ENCODE assay signal across 1 cellular context in the genomic region with DNA sequence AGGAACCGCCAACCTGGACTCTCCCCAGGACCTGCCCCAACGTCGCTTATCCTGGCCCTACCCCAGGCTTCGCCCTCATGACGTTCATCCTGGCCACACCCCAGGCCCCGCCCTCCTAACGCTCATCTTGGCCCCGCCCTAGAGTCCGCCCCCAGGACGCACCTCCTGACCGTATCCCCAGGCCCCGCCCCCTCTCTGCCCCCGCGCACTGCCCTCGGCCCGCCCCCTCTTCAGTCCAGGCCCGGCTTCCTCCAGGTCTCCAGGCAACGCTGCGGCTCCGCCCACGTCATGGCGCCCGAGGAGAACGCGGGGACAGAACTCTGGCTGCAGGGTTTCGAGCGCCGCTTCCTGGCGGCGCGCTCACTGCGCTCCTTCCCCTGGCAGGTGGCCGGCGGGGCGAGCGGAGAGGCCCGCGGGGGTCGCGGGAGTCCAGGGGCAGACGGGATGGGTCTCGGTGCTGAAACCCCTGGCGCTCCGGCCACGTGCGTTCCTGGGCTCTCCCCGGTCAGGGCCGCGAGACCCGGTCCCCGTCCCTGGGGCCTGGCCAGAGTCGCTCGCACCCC.
TF ChIP-seq lines count a peak whose summit lies in the region.

No MANE protein-coding gene starts in this region.

TF ChIP-seq in HepG2, 621 proteins besides CTCF, POLR2A, EP300 and RAD21 (continued from another document):
- TF ChIP-seq, protein P1, sequence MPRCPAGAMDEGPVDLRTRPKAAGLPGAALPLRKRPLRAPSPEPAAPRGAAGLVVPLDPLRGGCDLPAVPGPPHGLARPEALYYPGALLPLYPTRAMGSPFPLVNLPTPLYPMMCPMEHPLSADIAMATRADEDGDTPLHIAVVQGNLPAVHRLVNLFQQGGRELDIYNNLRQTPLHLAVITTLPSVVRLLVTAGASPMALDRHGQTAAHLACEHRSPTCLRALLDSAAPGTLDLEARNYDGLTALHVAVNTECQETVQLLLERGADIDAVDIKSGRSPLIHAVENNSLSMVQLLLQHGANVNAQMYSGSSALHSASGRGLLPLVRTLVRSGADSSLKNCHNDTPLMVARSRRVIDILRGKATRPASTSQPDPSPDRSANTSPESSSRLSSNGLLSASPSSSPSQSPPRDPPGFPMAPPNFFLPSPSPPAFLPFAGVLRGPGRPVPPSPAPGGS (CRISPR knock-in tag; IDR thresholded peaks at IDR 0.05): peak; percentile 48; the same call in 1 of the 2 replicates
